Comparison of ENCODE assay signal across 11 cellular contexts in genomic region chr2:232852676-232853075, GRCh38. TPM values are rescaled to one million over a fixed set of nuclear protein-coding genes. Genes with fewer than 3 reads are reported as not detected.
"Had no signal": no experiment of that assay in that cellular context is flagged by ENCODE, and none has a peak within 500 bp of the region (broad histone marks: within the 10 kb centered on the region; RNA-seq: fewer than 3 reads in every experiment).

No MANE protein-coding gene starts in this region.

- H3K9me3 Mint-ChIP-seq: activated naive CD8-positive, alpha-beta T cell treated with anti-CD3 and anti-CD28 coated beads, Interleukin-2, amount 10 ng/mL, durations not matched to agents 7 days and 5 days; activated T-helper 1 cell treated with anti-CD3 and anti-CD28 coated beads, Interleukin-12 subunit alpha, Interleukin-12 subunit beta, Interleukin-2, Interleukin-4 antibody, amounts not matched to agents 30 ng/mL and 10 ng/mL and 1 ng/mL, durations not matched to agents 14 hours and 24 hours and 36 hours; central memory CD8-positive, alpha-beta T cell; naive thymus-derived CD8-positive, alpha-beta T cell; type B pancreatic cell had no signal

- H3K4me1 Mint-ChIP-seq: central memory CD8-positive, alpha-beta T cell had no signal

- H3K9me3 ChIP-seq: gastroesophageal sphincter, heart right ventricle, left lung, stomach had no signal

- H3K4me3 ChIP-seq: coronary artery, gastroesophageal sphincter, heart right ventricle, left lung, stomach had no signal

- DNase-seq: activated naive CD8-positive, alpha-beta T cell treated with anti-CD3 and anti-CD28 coated beads, Interleukin-2, amount 10 ng/mL, durations not matched to agents 7 days and 5 days; heart right ventricle; left lung; stomach had no signal

- H3K27ac ChIP-seq: coronary artery, gastroesophageal sphincter, left lung had no signal

- H3K27me3 ChIP-seq: brain microvascular endothelial cell, gastroesophageal sphincter, heart right ventricle, left lung, stomach had no signal

- H3K27ac Mint-ChIP-seq: activated T-helper 1 cell treated with anti-CD3 and anti-CD28 coated beads, Interleukin-12 subunit alpha, Interleukin-12 subunit beta, Interleukin-2, Interleukin-4 antibody, amounts not matched to agents 30 ng/mL and 10 ng/mL and 1 ng/mL, durations not matched to agents 14 hours and 24 hours and 36 hours had no signal

- H3K4me3 Mint-ChIP-seq: activated naive CD8-positive, alpha-beta T cell treated with anti-CD3 and anti-CD28 coated beads, Interleukin-2, amount 10 ng/mL, durations not matched to agents 7 days and 5 days; activated T-helper 1 cell treated with anti-CD3 and anti-CD28 coated beads, Interleukin-12 subunit alpha, Interleukin-12 subunit beta, Interleukin-2, Interleukin-4 antibody, amounts not matched to agents 30 ng/mL and 10 ng/mL and 1 ng/mL, durations not matched to agents 14 hours and 24 hours and 36 hours; central memory CD8-positive, alpha-beta T cell; naive thymus-derived CD8-positive, alpha-beta T cell; type B pancreatic cell had no signal

- H3K27me3 Mint-ChIP-seq: activated naive CD8-positive, alpha-beta T cell treated with anti-CD3 and anti-CD28 coated beads, Interleukin-2, amount 10 ng/mL, durations not matched to agents 7 days and 5 days; central memory CD8-positive, alpha-beta T cell; naive thymus-derived CD8-positive, alpha-beta T cell; type B pancreatic cell had no signal

- ATAC-seq: gastroesophageal sphincter had no signal

RNA-seq across cellular contexts. Expression of gene SNORC, which starts 17.4 kb away (rescaled TPM):
- polyA plus RNA-seq: naive thymus-derived CD8-positive, alpha-beta T cell had no signal
